7 cellular contexts compared by ENCODE assay signal in the genomic region with DNA sequence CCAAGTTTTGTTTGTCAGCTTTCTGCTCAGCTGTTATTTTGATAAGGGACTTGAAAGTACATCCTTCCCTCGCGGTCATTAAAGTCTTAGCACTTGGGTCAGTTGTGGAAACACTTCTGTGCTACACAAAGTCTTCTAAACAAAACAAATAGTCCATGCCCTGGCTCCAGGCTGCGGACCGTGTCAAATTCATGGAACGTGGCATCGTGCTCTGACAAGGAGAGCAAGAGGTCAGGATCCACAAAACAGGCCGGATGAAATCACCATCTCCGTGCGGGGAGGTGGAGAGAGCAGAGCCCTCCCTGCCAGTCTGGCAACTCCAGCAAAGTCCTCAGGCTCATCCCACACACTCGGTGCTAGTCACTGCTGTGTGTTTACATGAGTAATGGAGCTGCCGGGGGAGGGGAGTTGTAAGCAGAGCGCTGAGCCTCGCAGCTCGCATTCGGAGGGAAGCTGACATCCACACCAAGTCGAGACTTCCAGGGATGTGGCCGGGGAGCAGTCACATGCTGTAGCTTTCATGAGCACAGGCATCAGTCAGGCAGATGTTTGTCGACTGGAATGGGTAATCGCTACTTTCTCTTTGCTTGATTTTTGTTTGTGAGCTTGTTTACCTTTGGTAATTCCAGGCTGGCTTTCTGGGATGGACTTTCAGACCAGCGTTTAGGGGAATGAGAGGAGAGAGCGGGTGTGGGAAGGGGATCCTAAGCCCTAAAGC.
DNase-seq lines count a peak whose midpoint lies in the region; ATAC-seq, FAIRE-seq and TF ChIP-seq lines count a peak whose summit lies in the region.

No MANE protein-coding gene starts in this region.

- H3K4me1 Mint-ChIP-seq in neural crest cell: peaks cover 65% of the 10 kb centered on the region

- H3K4me3 ChIP-seq in foreskin fibroblast (ENCODE audit: low read depth in 1 of 2, low read length in 2 of 2): peak overlapping the region; percentile 75 to 93

- no peaks in the 10 kb centered on the region for H3K27me3 Mint-ChIP-seq in neural crest cell (ENCODE audit: low read depth)

- no peaks in the 10 kb centered on the region for H3K9me3 Mint-ChIP-seq in neural crest cell

- H3K27ac Mint-ChIP-seq in neural crest cell (ENCODE audit: unreplicated experiment): peak overlapping the region; percentile 57

- no peak for ATAC-seq in GM21786 (IDR thresholded peaks at IDR 0.05; ENCODE audit: unreplicated experiment)

- H3K36me3 Mint-ChIP-seq in neural crest cell (ENCODE audit: low read depth): peaks cover 11% of the 10 kb centered on the region

- peak overlapping the region; percentile 86 for H3K4me3 Mint-ChIP-seq in neural crest cell

- peak; percentile 88 for FAIRE-seq in RCC 7860 (lab: Jason Lieb, UNC)

- TF ChIP-seq CTCF in foreskin fibroblast (IDR thresholded peaks at IDR 0.05; ENCODE audit: low read depth, low read length) (no peak), neural crest cell (conservative IDR thresholded peaks at IDR 0.05) (no peak)

- DNase-seq in H4 (ENCODE audit: low spot score) (peak; percentile 97), RCC 7860 (ENCODE audit: low spot score) (peak; percentile 99), foreskin fibroblast (peak; percentile 99), neural crest cell (ENCODE audit: low read depth, low spot score) (peak; percentile 57), stromal cell of bone marrow (ENCODE audit: low read depth) (peak; percentile 98)
- peak; percentile 25 to 68 (median 53) for DNase-seq in activated naive CD4-positive, alpha-beta T cell (lab: John Stamatoyannopoulos, UW)
